In genomic region chr6:169921227-169921626, GRCh38 we compare ENCODE assay signal across 26 cellular contexts.
"Had no signal": no experiment of that assay in that cellular context is flagged by ENCODE, and none has a peak within 500 bp of the region (broad histone marks: within the 10 kb centered on the region; RNA-seq: fewer than 3 reads in every experiment).

No MANE protein-coding gene starts in this region.

- DNase-seq: activated B cell treated with CpG ODN at 0.5 μM for 24 hours; activated CD4-positive, alpha-beta T cell treated with anti-CD3 and anti-CD28 coated beads for 4 hours; activated CD4-positive, alpha-beta T cell treated with anti-CD3 and anti-CD28 coated beads, Interleukin-2, amount 50 U/mL, for 4 hours; activated T-cell treated with anti-CD3 and anti-CD28 coated beads for 4 hours; central memory CD4-positive, alpha-beta T cell; foreskin fibroblast; lower lobe of right lung; mesenchymal stem cell; natural killer cell; ovary; small intestine; stimulated activated CD4-positive, alpha-beta T cell treated with anti-CD3 and anti-CD28 coated beads, Interleukin-4, amount 100 ng/mL, for 4 hours; substantia nigra had no signal

- H3K27ac ChIP-seq: breast epithelium, left lung, lower lobe of right lung, neutrophil, ovary, upper lobe of left lung, vagina had no signal

- H3K4me1 ChIP-seq: breast epithelium, left lung, vagina had no signal

- H3K9me3 Mint-ChIP-seq: activated B cell treated with CpG ODN at 0.5 μM for 24 hours; endodermal cell; natural killer cell; stimulated activated memory B cell treated with anti-CD40 and anti-IgM and Interleukin-4, amounts not matched to agents 10 μg/mL and 1 μg/mL and 100 μg/mL, for 72 hours; stimulated activated naive CD8-positive, alpha-beta T cell treated with anti-CD3 and anti-CD28 coated beads, Interleukin-15, amount 100 ng/mL, for 72 hours; T-cell had no signal

- H3K27me3 ChIP-seq: breast epithelium, ovary, upper lobe of left lung, vagina had no signal

- H3K27ac Mint-ChIP-seq: activated B cell treated with CpG ODN at 0.5 μM for 24 hours; activated naive CD4-positive, alpha-beta T cell treated with anti-CD3 and anti-CD28 coated beads, Interleukin-2, amount 50 U/mL, for 72 hours; activated T-cell treated with anti-CD3 and anti-CD28 coated beads, Interleukin-2, amount 50 U/mL, for 72 hours; endodermal cell; natural killer cell; progenitor cell of endocrine pancreas; stimulated activated memory B cell treated with anti-CD40 and anti-IgM and Interleukin-4, amounts not matched to agents 10 μg/mL and 1 μg/mL and 100 μg/mL, for 72 hours; stimulated activated naive CD8-positive, alpha-beta T cell treated with anti-CD3 and anti-CD28 coated beads, Interleukin-15, amount 100 ng/mL, for 72 hours; T-cell had no signal

- FAIRE-seq: small intestine had no signal

- H3K4me3 ChIP-seq: breast epithelium, left lung, lower lobe of right lung, ovary, upper lobe of left lung, vagina had no signal

- H3K36me3 ChIP-seq: breast epithelium, left lung, lower lobe of right lung, neutrophil, ovary, upper lobe of left lung, vagina had no signal

- H3K4me1 Mint-ChIP-seq: activated B cell treated with CpG ODN at 0.5 μM for 24 hours; stimulated activated memory B cell treated with anti-CD40 and anti-IgM and Interleukin-4, amounts not matched to agents 10 μg/mL and 1 μg/mL and 100 μg/mL, for 72 hours had no signal

- H3K4me3 Mint-ChIP-seq: activated B cell treated with CpG ODN at 0.5 μM for 24 hours; endodermal cell; natural killer cell; stimulated activated memory B cell treated with anti-CD40 and anti-IgM and Interleukin-4, amounts not matched to agents 10 μg/mL and 1 μg/mL and 100 μg/mL, for 72 hours; T-cell had no signal

- ATAC-seq: left lung, sciatic nerve had no signal

- H3K36me3 Mint-ChIP-seq: activated naive CD4-positive, alpha-beta T cell treated with anti-CD3 and anti-CD28 coated beads, Interleukin-2, amount 50 U/mL, for 72 hours; natural killer cell; stimulated activated memory B cell treated with anti-CD40 and anti-IgM and Interleukin-4, amounts not matched to agents 10 μg/mL and 1 μg/mL and 100 μg/mL, for 72 hours; T-cell had no signal

- H3K9me3 ChIP-seq: breast epithelium, left lung, lower lobe of right lung, neutrophil, ovary, upper lobe of left lung, vagina had no signal

- H3K27me3 Mint-ChIP-seq: progenitor cell of endocrine pancreas; stimulated activated naive CD8-positive, alpha-beta T cell treated with anti-CD3 and anti-CD28 coated beads, Interleukin-15, amount 100 ng/mL, for 72 hours had no signal
